Comparison of ENCODE assay signal across 1 cellular context in genomic region chr11:72008728-72009127, GRCh38.
TF ChIP-seq lines count a peak whose summit lies in the region.

No MANE protein-coding gene starts in this region.

TF ChIP-seq in K562, 482 proteins besides CTCF, POLR2A, EP300 and RAD21:
- TF ChIP-seq XRCC5 (IDR thresholded peaks at IDR 0.05; ENCODE audit: low read depth, low read length): no peak
- no peak for TF ChIP-seq ELF4 (CRISPR knock-in tag; IDR thresholded peaks at IDR 0.05)
- TF ChIP-seq POLR2G (IDR thresholded peaks at IDR 0.05; ENCODE audit: low read depth, low read length): peak; percentile 37
- no peak for TF ChIP-seq ZNF512 (tag; IDR thresholded peaks at IDR 0.05)
- no peak for TF ChIP-seq CHCHD3 (CRISPR knock-in tag; IDR thresholded peaks at IDR 0.05)
- TF ChIP-seq RBM22 (IDR thresholded peaks at IDR 0.05; ENCODE audit: low read depth, low read length, poor library complexity, severe bottlenecking): no peak
- no peak for TF ChIP-seq RNF2 (IDR thresholded peaks at IDR 0.05)
- 0 out of 2 replicates have a peak, but pooled peaks have one; percentile 21 for TF ChIP-seq MYNN (IDR thresholded peaks at IDR 0.05)
- TF ChIP-seq MYNN (CRISPR knock-in tag; IDR thresholded peaks at IDR 0.05): no peak
- peak; percentile 69 for TF ChIP-seq SIRT6 (IDR thresholded peaks at IDR 0.05; ENCODE audit: low read depth, low read length)
